Comparison of ENCODE assay signal across 9 cellular contexts in the genomic region with DNA sequence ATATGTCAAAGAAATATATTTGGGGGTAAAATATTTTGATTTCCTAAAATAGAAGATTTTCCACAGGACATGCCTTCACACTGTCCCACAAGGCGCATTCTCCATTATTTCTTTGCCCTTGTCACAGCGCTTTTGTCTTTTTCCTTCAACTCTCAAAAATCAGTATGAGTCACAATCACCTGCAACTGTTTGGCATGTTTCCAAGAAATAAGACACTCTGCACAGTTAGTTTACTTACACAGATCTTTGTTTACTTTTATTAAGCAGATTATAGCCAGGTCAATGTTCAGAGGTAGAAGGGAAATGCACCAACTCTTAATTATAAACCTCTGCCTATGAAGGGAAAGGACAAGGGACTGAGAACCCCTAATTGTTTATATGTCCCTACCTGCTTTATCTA. TPM values are rescaled to one million over a fixed set of nuclear protein-coding genes. Genes with fewer than 3 reads are reported as not detected.
DNase-seq lines count a peak whose midpoint lies in the region; ATAC-seq and TF ChIP-seq lines count a peak whose summit lies in the region.
"Had no signal": no experiment of that assay in that cellular context is flagged by ENCODE, and none has a peak within 500 bp of the region (broad histone marks: within the 10 kb centered on the region; RNA-seq: fewer than 3 reads in every experiment).

No MANE protein-coding gene starts in this region.

- H3K4me1 ChIP-seq in SK-N-SH (ENCODE audit: control insufficient read depth in 1 of 2, insufficient read depth in 2 of 2, low read depth in 1 of 2, low read length in 1 of 2), result peaks cover 0 to 25% of the 10 kb centered on the region in 2 experiments; a peak in 2 of 4 replicates

- DNase-seq in SK-N-SH, result no peak
- DNase-seq in NCI-H345 treated with DMSO at 0.1 percent for 48 hours (lab: John Stamatoyannopoulos, UW; ENCODE audit: unreplicated experiment), result peak; percentile 64
- peak; percentile 61 for DNase-seq in epithelial cell of proximal tubule (ENCODE audit: low read depth)
- DNase-seq in renal cortical epithelial cell (ENCODE audit: low read depth), result peak; percentile 87
- DNase-seq in Right ventricle myocardium superior, result no peak
- DNase-seq: stimulated activated naive B cell treated with anti-CD40 and anti-IgM and Interleukin-4, amounts not matched to agents 10 μg/mL and 1 μg/mL and 100 μg/mL, for 72 hours had no signal

- H3K9me3 ChIP-seq in SK-N-SH, result no peaks in the 10 kb centered on the region

- H3K9me2 ChIP-seq in SK-N-SH, result no peaks in the 10 kb centered on the region

- intact Hi-C loops in Right ventricle myocardium superior (cut with DNase I), result no loop called here

- peaks cover 65% of the 10 kb centered on the region for H3K79me2 ChIP-seq in SK-N-SH (ENCODE audit: insufficient read depth)

- H4K20me1 ChIP-seq in SK-N-SH (ENCODE audit: insufficient read depth), result no peaks in the 10 kb centered on the region

- no peak for TF ChIP-seq EP300 in SK-N-SH (IDR thresholded peaks at IDR 0.05; ENCODE audit: borderline replicate concordance in 1 of 2, low read depth in 1 of 2, low read length in 1 of 2)

- TF ChIP-seq CTCF in SK-N-SH (IDR thresholded peaks at IDR 0.05), result no peak
- no peak for TF ChIP-seq CTCF in epithelial cell of proximal tubule (conservative IDR thresholded peaks at IDR 0.05; ENCODE audit: low read depth, low read length)

- no peak for ATAC-seq in SK-N-SH treated with all-trans-retinoic acid at 6 μM for 48 hours
- no peak for ATAC-seq in Right ventricle myocardium superior (ENCODE audit: poor library complexity)
- no peak for ATAC-seq in HG03571 (IDR thresholded peaks at IDR 0.05; ENCODE audit: unreplicated experiment)
- ATAC-seq in activated CD4-positive, CD25-positive, alpha-beta regulatory T cell treated with anti-CD3 and anti-CD28 coated beads, Interleukin-2, amount 50 U/mL, for 24 hours, result no peak

- H3K36me3 ChIP-seq in SK-N-SH (replicated peaks in 1 of 2; ENCODE audit: control insufficient read depth in 1 of 2, insufficient read depth in 2 of 2, low read length in 1 of 2), result no peaks in the 10 kb centered on the region

- CTCF ChIA-PET in SK-N-SH (lab: Yijun Ruan, JAX), result no interaction called here

- TF ChIP-seq RAD21 in SK-N-SH (IDR thresholded peaks at IDR 0.05; ENCODE audit: low read length), result no peak

- H3F3A ChIP-seq in SK-N-SH (replicated peaks; ENCODE audit: insufficient read depth), result peaks cover 16% of the 10 kb centered on the region

- no peaks in the 10 kb centered on the region for H3K27me3 ChIP-seq in SK-N-SH (ENCODE audit: insufficient read depth)

- no peak overlapping the region for H3K9ac ChIP-seq in SK-N-SH

- no peak overlapping the region for H3K4me2 ChIP-seq in SK-N-SH

- POLR2A ChIA-PET in SK-N-SH (lab: Yijun Ruan, JAX), result no interaction called here

- no peak overlapping the region for H2AFZ ChIP-seq in SK-N-SH (ENCODE audit: low read depth)

- H3K4me3 ChIP-seq in SK-N-SH (ENCODE audit: low read depth in 2 of 2, low read length in 1 of 2), result no peak overlapping the region
- no peak overlapping the region for H3K4me3 ChIP-seq in epithelial cell of proximal tubule (ENCODE audit: low read depth, low read length)

- WGBS in SK-N-SH (ENCODE audit: low lambda C conversion rate), result 56% methylated on average over 2 of the region's 2 CpGs

- no peak overlapping the region for H3K27ac ChIP-seq in SK-N-SH (ENCODE audit: low read depth in 2 of 2, low read length in 1 of 2)

TF ChIP-seq in SK-N-SH, 30 proteins besides CTCF, POLR2A, EP300 and RAD21:
- peak; percentile 58 for TF ChIP-seq NFIC (IDR thresholded peaks at IDR 0.05; ENCODE audit: borderline replicate concordance)
- TF ChIP-seq, protein P1, sequence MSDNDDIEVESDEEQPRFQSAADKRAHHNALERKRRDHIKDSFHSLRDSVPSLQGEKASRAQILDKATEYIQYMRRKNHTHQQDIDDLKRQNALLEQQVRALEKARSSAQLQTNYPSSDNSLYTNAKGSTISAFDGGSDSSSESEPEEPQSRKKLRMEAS (IDR thresholded peaks at IDR 0.05; ENCODE audit: low read depth), result no peak
- no peak for TF ChIP-seq TEAD4 (IDR thresholded peaks at IDR 0.05; ENCODE audit: borderline replicate concordance, insufficient read depth)
- no peak for TF ChIP-seq MXI1 (IDR thresholded peaks at IDR 0.05; ENCODE audit: low read depth, low read length)
- TF ChIP-seq TAF1 (IDR thresholded peaks at IDR 0.05; ENCODE audit: borderline replicate concordance, low read depth, low read length), result no peak
- TF ChIP-seq TCF12 (IDR thresholded peaks at IDR 0.05), result peak; percentile 26; the same call in 1 of the 2 replicates
- no peak for TF ChIP-seq FOXJ3 (CRISPR knock-in tag; IDR thresholded peaks at IDR 0.05)
- TF ChIP-seq NRF1 (IDR thresholded peaks at IDR 0.05; ENCODE audit: low read depth, low read length), result no peak
- no peak for TF ChIP-seq ELF1 (IDR thresholded peaks at IDR 0.05)

TF ChIP-seq in SK-N-SH treated with all-trans-retinoic acid at 6 μM for 48 hours, 23 proteins besides CTCF, POLR2A, EP300 and RAD21 (continues in another document):
- TF ChIP-seq ZFP30 (CRISPR knock-in tag; IDR thresholded peaks at IDR 0.05) (no peak), RARB (CRISPR knock-in tag; IDR thresholded peaks at IDR 0.05) (no peak), OSR1 (CRISPR knock-in tag; IDR thresholded peaks at IDR 0.05) (no peak), ZNF8 (CRISPR knock-in tag; IDR thresholded peaks at IDR 0.05) (no peak), TCF4 (CRISPR knock-in tag; IDR thresholded peaks at IDR 0.05; ENCODE audit: borderline replicate concordance) (no peak), PPARA (CRISPR knock-in tag; IDR thresholded peaks at IDR 0.05; ENCODE audit: borderline replicate concordance) (no peak), ZC3H10 (CRISPR knock-in tag; IDR thresholded peaks at IDR 0.05) (no peak), ESRRG (CRISPR knock-in tag; IDR thresholded peaks at IDR 0.05) (no peak), ARNTL (CRISPR knock-in tag; IDR thresholded peaks at IDR 0.05; ENCODE audit: borderline replicate concordance, low read depth) (no peak)
- TF ChIP-seq, protein P2, sequence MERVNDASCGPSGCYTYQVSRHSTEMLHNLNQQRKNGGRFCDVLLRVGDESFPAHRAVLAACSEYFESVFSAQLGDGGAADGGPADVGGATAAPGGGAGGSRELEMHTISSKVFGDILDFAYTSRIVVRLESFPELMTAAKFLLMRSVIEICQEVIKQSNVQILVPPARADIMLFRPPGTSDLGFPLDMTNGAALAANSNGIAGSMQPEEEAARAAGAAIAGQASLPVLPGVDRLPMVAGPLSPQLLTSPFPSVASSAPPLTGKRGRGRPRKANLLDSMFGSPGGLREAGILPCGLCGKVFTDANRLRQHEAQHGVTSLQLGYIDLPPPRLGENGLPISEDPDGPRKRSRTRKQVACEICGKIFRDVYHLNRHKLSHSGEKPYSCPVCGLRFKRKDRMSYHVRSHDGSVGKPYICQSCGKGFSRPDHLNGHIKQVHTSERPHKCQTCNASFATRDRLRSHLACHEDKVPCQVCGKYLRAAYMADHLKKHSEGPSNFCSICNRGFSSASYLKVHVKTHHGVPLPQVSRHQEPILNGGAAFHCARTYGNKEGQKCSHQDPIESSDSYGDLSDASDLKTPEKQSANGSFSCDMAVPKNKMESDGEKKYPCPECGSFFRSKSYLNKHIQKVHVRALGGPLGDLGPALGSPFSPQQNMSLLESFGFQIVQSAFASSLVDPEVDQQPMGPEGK (CRISPR knock-in tag; IDR thresholded peaks at IDR 0.05; ENCODE audit: borderline replicate concordance), result no peak
- TF ChIP-seq, protein P3, sequence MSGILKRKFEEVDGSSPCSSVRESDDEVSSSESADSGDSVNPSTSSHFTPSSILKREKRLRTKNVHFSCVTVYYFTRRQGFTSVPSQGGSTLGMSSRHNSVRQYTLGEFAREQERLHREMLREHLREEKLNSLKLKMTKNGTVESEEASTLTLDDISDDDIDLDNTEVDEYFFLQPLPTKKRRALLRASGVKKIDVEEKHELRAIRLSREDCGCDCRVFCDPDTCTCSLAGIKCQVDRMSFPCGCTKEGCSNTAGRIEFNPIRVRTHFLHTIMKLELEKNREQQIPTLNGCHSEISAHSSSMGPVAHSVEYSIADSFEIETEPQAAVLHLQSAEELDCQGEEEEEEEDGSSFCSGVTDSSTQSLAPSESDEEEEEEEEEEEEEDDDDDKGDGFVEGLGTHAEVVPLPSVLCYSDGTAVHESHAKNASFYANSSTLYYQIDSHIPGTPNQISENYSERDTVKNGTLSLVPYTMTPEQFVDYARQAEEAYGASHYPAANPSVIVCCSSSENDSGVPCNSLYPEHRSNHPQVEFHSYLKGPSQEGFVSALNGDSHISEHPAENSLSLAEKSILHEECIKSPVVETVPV (CRISPR knock-in tag; IDR thresholded peaks at IDR 0.05), result no peak
- TF ChIP-seq, protein P4, sequence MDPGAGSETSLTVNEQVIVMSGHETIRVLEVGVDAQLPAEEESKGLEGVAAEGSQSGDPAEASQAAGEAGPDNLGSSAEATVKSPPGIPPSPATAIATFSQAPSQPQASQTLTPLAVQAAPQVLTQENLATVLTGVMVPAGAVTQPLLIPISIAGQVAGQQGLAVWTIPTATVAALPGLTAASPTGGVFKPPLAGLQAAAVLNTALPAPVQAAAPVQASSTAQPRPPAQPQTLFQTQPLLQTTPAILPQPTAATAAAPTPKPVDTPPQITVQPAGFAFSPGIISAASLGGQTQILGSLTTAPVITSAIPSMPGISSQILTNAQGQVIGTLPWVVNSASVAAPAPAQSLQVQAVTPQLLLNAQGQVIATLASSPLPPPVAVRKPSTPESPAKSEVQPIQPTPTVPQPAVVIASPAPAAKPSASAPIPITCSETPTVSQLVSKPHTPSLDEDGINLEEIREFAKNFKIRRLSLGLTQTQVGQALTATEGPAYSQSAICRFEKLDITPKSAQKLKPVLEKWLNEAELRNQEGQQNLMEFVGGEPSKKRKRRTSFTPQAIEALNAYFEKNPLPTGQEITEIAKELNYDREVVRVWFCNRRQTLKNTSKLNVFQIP (CRISPR knock-in tag; IDR thresholded peaks at IDR 0.05; ENCODE audit: borderline replicate concordance, low read depth), result no peak
- TF ChIP-seq, protein P5, sequence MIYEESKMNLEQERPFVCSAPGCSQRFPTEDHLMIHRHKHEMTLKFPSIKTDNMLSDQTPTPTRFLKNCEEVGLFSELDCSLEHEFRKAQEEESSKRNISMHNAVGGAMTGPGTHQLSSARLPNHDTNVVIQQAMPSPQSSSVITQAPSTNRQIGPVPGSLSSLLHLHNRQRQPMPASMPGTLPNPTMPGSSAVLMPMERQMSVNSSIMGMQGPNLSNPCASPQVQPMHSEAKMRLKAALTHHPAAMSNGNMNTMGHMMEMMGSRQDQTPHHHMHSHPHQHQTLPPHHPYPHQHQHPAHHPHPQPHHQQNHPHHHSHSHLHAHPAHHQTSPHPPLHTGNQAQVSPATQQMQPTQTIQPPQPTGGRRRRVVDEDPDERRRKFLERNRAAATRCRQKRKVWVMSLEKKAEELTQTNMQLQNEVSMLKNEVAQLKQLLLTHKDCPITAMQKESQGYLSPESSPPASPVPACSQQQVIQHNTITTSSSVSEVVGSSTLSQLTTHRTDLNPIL (CRISPR knock-in tag; IDR thresholded peaks at IDR 0.05; ENCODE audit: low read depth), result no peak

RNA-seq across cellular contexts. Expression of a gene that starts 9.5 kb away (rescaled TPM):
- 39.8 and 46.0 TPM in 2 replicates for polyA plus RNA-seq in SK-N-SH (2012; rRNA removed)
- 28.2 and 31.0 TPM in 2 replicates for polyA plus RNA-seq in SK-N-SH (2012; cell fraction: cytosol; rRNA removed)
- polyA plus RNA-seq in SK-N-SH (2012; cell fraction: nucleus; rRNA removed), result 48.4 and 56.5 TPM in 2 replicates
- total RNA-seq in epithelial cell of proximal tubule, result 58.8 and 92.1 TPM in 2 replicates
- total RNA-seq in renal cortical epithelial cell, result 134 and 238 TPM in 2 replicates
- 7.9 TPM for total RNA-seq in Right ventricle myocardium superior

Comparison
In these comparisons a context has a peak if more than half of its experiments do, and no peak if none do; other contexts are left out.
1. DNase-seq: peak in NCI-H345 treated with DMSO at 0.1 percent for 48 hours (single experiment), epithelial cell of proximal tubule (single experiment) and renal cortical epithelial cell (single experiment); none in SK-N-SH (single experiment) and Right ventricle myocardium superior (single experiment).